13 cellular contexts compared by ENCODE assay signal in genomic region chr17:78716292-78716691, GRCh38.
DNase-seq lines count a peak whose midpoint lies in the region; ATAC-seq, FAIRE-seq and TF ChIP-seq lines count a peak whose summit lies in the region.
"Had no signal": no experiment of that assay in that cellular context is flagged by ENCODE, and none has a peak within 500 bp of the region (broad histone marks: within the 10 kb centered on the region; RNA-seq: fewer than 3 reads in every experiment).

No MANE protein-coding gene starts in this region.

- no peak for TF ChIP-seq CTCF in keratinocyte (optimal IDR thresholded peaks at IDR 0.05 in 1 of 3, IDR thresholded peaks at IDR 0.05 in 1 of 3, conservative IDR thresholded peaks at IDR 0.05 in 1 of 3; ENCODE audit: extremely low read depth in 1 of 3, insufficient read depth in 2 of 3, low read length in 3 of 3)

- no peak overlapping the region for H3K4me3 Mint-ChIP-seq in activated naive CD4-positive, alpha-beta T cell treated with anti-CD3 and anti-CD28 coated beads, Interleukin-2, amount 10 ng/mL, durations not matched to agents 7 days and 5 days
- H3K4me3 Mint-ChIP-seq in activated CD8-positive, alpha-beta T cell treated with anti-CD3 and anti-CD28 coated beads, Interleukin-2, amount 10 ng/mL, durations not matched to agents 7 days and 5 days: no peak overlapping the region

- POLR2A ChIA-PET in activated CD8-positive, alpha-beta T cell treated with anti-CD3 and anti-CD28 coated beads, Interleukin-2, amount 10 ng/mL, durations not matched to agents 7 days and 5 days (lab: Charles Lee): interaction anchor here (0.6 to 1.7 kb wide), 3 partner anchors 9 to 328 kb away, joined by 3 to 6 read pairs (median 3); no protein-coding TSS in a partner anchor

- no peaks in the 10 kb centered on the region for H3K27me3 Mint-ChIP-seq in activated naive CD4-positive, alpha-beta T cell treated with anti-CD3 and anti-CD28 coated beads, Interleukin-2, amount 10 ng/mL, durations not matched to agents 7 days and 5 days
- no peaks in the 10 kb centered on the region for H3K27me3 Mint-ChIP-seq in activated CD8-positive, alpha-beta T cell treated with anti-CD3 and anti-CD28 coated beads, Interleukin-2, amount 10 ng/mL, durations not matched to agents 7 days and 5 days (ENCODE audit: low read depth)

- H3K9me3 Mint-ChIP-seq in activated naive CD4-positive, alpha-beta T cell treated with anti-CD3 and anti-CD28 coated beads, Interleukin-2, amount 10 ng/mL, durations not matched to agents 7 days and 5 days: no peaks in the 10 kb centered on the region
- H3K9me3 Mint-ChIP-seq in activated CD8-positive, alpha-beta T cell treated with anti-CD3 and anti-CD28 coated beads, Interleukin-2, amount 10 ng/mL, durations not matched to agents 7 days and 5 days (ENCODE audit: insufficient read depth): no peaks in the 10 kb centered on the region

- H3K4me3 ChIP-seq in keratinocyte (ENCODE audit: control insufficient read depth in 2 of 3, extremely low read depth in 1 of 3, insufficient read depth in 2 of 3, low read depth in 1 of 3, low read length in 3 of 3): no peak overlapping the region
- H3K4me3 ChIP-seq: lung had no signal

- peak overlapping the region; percentile 69 for H3K27ac ChIP-seq in keratinocyte (ENCODE audit: control insufficient read depth, insufficient read depth, low read length)

- dilution Hi-C loops in keratinocyte (cut with MboI; ENCODE audit: extremely low pct_ligation_motif_present, low sequenced_read_pairs): no loop called here

- CTCF ChIA-PET in activated naive CD4-positive, alpha-beta T cell treated with anti-CD3 and anti-CD28 coated beads, Interleukin-2, amount 10 ng/mL, durations not matched to agents 7 days and 5 days (lab: Charles Lee): interaction anchor here (0.5 to 2.2 kb wide), 5 partner anchors 8 to 74 kb away, joined by 3 to 6 read pairs (median 3); no protein-coding TSS in a partner anchor
- CTCF ChIA-PET in activated CD8-positive, alpha-beta T cell treated with anti-CD3 and anti-CD28 coated beads, Interleukin-2, amount 10 ng/mL, durations not matched to agents 7 days and 5 days (lab: Charles Lee): interaction anchor here (1.0 to 3.9 kb wide), 9 partner anchors 8 to 295 kb away, joined by 3 to 23 read pairs (median 4); no protein-coding TSS in a partner anchor

- ATAC-seq in activated CD8-positive, alpha-beta T cell treated with anti-CD3 and anti-CD28 coated beads, Interleukin-2, amount 10 ng/mL, durations not matched to agents 7 days and 5 days: no peak
- ATAC-seq in GM18858 (IDR thresholded peaks at IDR 0.05; ENCODE audit: unreplicated experiment): no peak

- peaks cover 9% of the 10 kb centered on the region for H4K20me1 ChIP-seq in keratinocyte (ENCODE audit: control insufficient read depth, extremely low read depth, insufficient read depth, low read length)

- H3K27me3 ChIP-seq in keratinocyte (ENCODE audit: control insufficient read depth, extremely low read depth, insufficient read depth, low read length): no peaks in the 10 kb centered on the region

- H3K36me3 ChIP-seq in keratinocyte (ENCODE audit: control insufficient read depth in 2 of 2, extremely low read depth in 1 of 2, insufficient read depth in 2 of 2, low read length in 2 of 2): peaks cover 3 to 6% of the 10 kb centered on the region in 2 experiments

- H2AFZ ChIP-seq in keratinocyte (ENCODE audit: control insufficient read depth, low read length): no peak overlapping the region

- peak overlapping the region; percentile 84 for H3K4me2 ChIP-seq in keratinocyte (ENCODE audit: control insufficient read depth, extremely low read depth, insufficient read depth, low read depth, low read length)

- H3K4me1 Mint-ChIP-seq in activated naive CD4-positive, alpha-beta T cell treated with anti-CD3 and anti-CD28 coated beads, Interleukin-2, amount 10 ng/mL, durations not matched to agents 7 days and 5 days: peaks cover 89% of the 10 kb centered on the region
- peaks cover 82% of the 10 kb centered on the region for H3K4me1 Mint-ChIP-seq in activated CD8-positive, alpha-beta T cell treated with anti-CD3 and anti-CD28 coated beads, Interleukin-2, amount 10 ng/mL, durations not matched to agents 7 days and 5 days (ENCODE audit: low read depth)

- H3K4me1 ChIP-seq in keratinocyte (ENCODE audit: control insufficient read depth, extremely low read depth, insufficient read depth, low read length): peaks cover 33% of the 10 kb centered on the region

- peaks cover 4% of the 10 kb centered on the region for H3K9me1 ChIP-seq in keratinocyte (ENCODE audit: control insufficient read depth, extremely low read depth, insufficient read depth, low read length)

- H3K27ac Mint-ChIP-seq in activated naive CD4-positive, alpha-beta T cell treated with anti-CD3 and anti-CD28 coated beads, Interleukin-2, amount 10 ng/mL, durations not matched to agents 7 days and 5 days: peak overlapping the region; percentile 86
- H3K27ac Mint-ChIP-seq in activated CD8-positive, alpha-beta T cell treated with anti-CD3 and anti-CD28 coated beads, Interleukin-2, amount 10 ng/mL, durations not matched to agents 7 days and 5 days: peak overlapping the region; percentile 1

- FAIRE-seq in keratinocyte (lab: Jason Lieb, UNC): no peak

- no peak for DNase-seq in activated naive CD4-positive, alpha-beta T cell treated with anti-CD3 and anti-CD28 coated beads, Interleukin-2, amount 10 ng/mL, durations not matched to agents 7 days and 5 days
- no peak for DNase-seq in activated naive CD4-positive, alpha-beta T cell treated with anti-CD3 and anti-CD28 coated beads, Interleukin-2, amount 50 U/mL, for 16 hours
- no peak for DNase-seq in activated CD8-positive, alpha-beta T cell treated with anti-CD3 and anti-CD28 coated beads, Interleukin-2, amount 10 ng/mL, durations not matched to agents 7 days and 5 days
- DNase-seq in keratinocyte (ENCODE audit: low read depth, low spot score) (no peak), superior temporal gyrus (ENCODE audit: extremely low spot score) (peak; percentile 55), NCI-H1417 (lab: John Stamatoyannopoulos, UW) (no peak), dedifferentiated amniotic fluid mesenchymal stem cell (ENCODE audit: extremely low spot score) (no peak)
- DNase-seq: activated T-cell treated with anti-CD3 and anti-CD28 coated beads, Interleukin-2, amount 50 U/mL, for 48 hours; erythroblast; NCI-H1436 treated with DMSO at 0.1 percent for 48 hours; stimulated activated CD4-positive, alpha-beta T cell treated with anti-CD3 and anti-CD28 coated beads, Interleukin-2, amount 100 ng/mL, for 48 hours had no signal

- H3K9me3 ChIP-seq in keratinocyte (ENCODE audit: control insufficient read depth, low read depth, low read length): no peaks in the 10 kb centered on the region

- peaks cover 28% of the 10 kb centered on the region for H3K36me3 Mint-ChIP-seq in activated naive CD4-positive, alpha-beta T cell treated with anti-CD3 and anti-CD28 coated beads, Interleukin-2, amount 10 ng/mL, durations not matched to agents 7 days and 5 days
- peaks cover 17% of the 10 kb centered on the region for H3K36me3 Mint-ChIP-seq in activated CD8-positive, alpha-beta T cell treated with anti-CD3 and anti-CD28 coated beads, Interleukin-2, amount 10 ng/mL, durations not matched to agents 7 days and 5 days (ENCODE audit: low read depth)

- H3K79me2 ChIP-seq in keratinocyte (ENCODE audit: control insufficient read depth, insufficient read depth, low read length): peaks cover 91% of the 10 kb centered on the region

- peak overlapping the region; percentile 79 for H3K9ac ChIP-seq in keratinocyte (ENCODE audit: control insufficient read depth, extremely low read depth, insufficient read depth, low read length)
